Comparison of ENCODE assay signal across 23 cellular contexts in genomic region chr1:71330991-71331390, GRCh38.
"Had no signal": no experiment of that assay in that cellular context is flagged by ENCODE, and none has a peak within 500 bp of the region (broad histone marks: within the 10 kb centered on the region; RNA-seq: fewer than 3 reads in every experiment).

No MANE protein-coding gene starts in this region.

- H3K27me3 ChIP-seq: colonic mucosa, esophagus muscularis mucosa, esophagus squamous epithelium, foreskin keratinocyte, gastrocnemius medialis, gastroesophageal sphincter, heart left ventricle, heart right ventricle, hepatocyte had no signal

- DNase-seq: colonic mucosa; cortex of kidney; dermis blood vessel endothelial cell; effector CD4-positive, alpha-beta T cell; effector CD8-positive, alpha-beta T cell; effector memory CD4-positive, alpha-beta T cell; endodermal cell; erythroblast; esophagus squamous epithelium; foreskin fibroblast; foreskin keratinocyte; gastrocnemius medialis; glutamatergic neuron; head of caudate nucleus; heart left ventricle; heart right ventricle had no signal

- ATAC-seq: esophagus mucosa, foreskin keratinocyte, gastrocnemius medialis, gastroesophageal sphincter, heart left ventricle, heart right ventricle had no signal

- H3K27ac Mint-ChIP-seq: dendritic cell treated with granulocyte-macrophage colony-stimulating factor and Interleukin-4, amounts not matched to agents 40 ng/mL and 50 ng/mL, for 4 days; endodermal cell had no signal

- H3K27ac ChIP-seq: colonic mucosa, coronary artery, epithelial cell of prostate, esophagus muscularis mucosa, esophagus squamous epithelium, foreskin keratinocyte, gastrocnemius medialis, gastroesophageal sphincter, heart left ventricle, heart right ventricle, hepatocyte had no signal

- H3K4me1 Mint-ChIP-seq: endodermal cell had no signal

- H3K4me3 Mint-ChIP-seq: dendritic cell treated with granulocyte-macrophage colony-stimulating factor and Interleukin-4, amounts not matched to agents 40 ng/mL and 50 ng/mL, for 4 days; endodermal cell had no signal

- H3K4me3 ChIP-seq: colonic mucosa, coronary artery, esophagus muscularis mucosa, esophagus squamous epithelium, gastrocnemius medialis, gastroesophageal sphincter, heart left ventricle, heart right ventricle, hepatocyte had no signal

- H3K27me3 Mint-ChIP-seq: dendritic cell treated with granulocyte-macrophage colony-stimulating factor and Interleukin-4, amounts not matched to agents 40 ng/mL and 50 ng/mL, for 4 days had no signal
